Comparison of ENCODE assay signal across 21 cellular contexts in genomic region chr4:38115601-38116000, GRCh38.
"Had no signal": no experiment of that assay in that cellular context is flagged by ENCODE, and none has a peak within 500 bp of the region (broad histone marks: within the 10 kb centered on the region; RNA-seq: fewer than 3 reads in every experiment).

No MANE protein-coding gene starts in this region.

- ATAC-seq: HepG2 had no signal

- H3K36me3 ChIP-seq: MG63 had no signal

- DNase-seq: IMR-90, Karpas-422, KG1, MG63, NCI-H1092, NCI-H1105 treated with DMSO at 0.1 percent for 48 hours, NCI-H1417 treated with DMSO at 0.1 percent for 48 hours, NCI-H146, NCI-H1694 treated with DMSO at 0.1 percent for 48 hours, NCI-H1930, NCI-H2081, NCI-H2107, NCI-H2227 treated with DMSO at 0.1 percent for 48 hours, NCI-H510A, NCI-H524 treated with DMSO at 0.1 percent for 48 hours, NCI-H69, NCI-H774, RPMI8226, SHP77, SK-N-SH had no signal

- H3K27me3 ChIP-seq: MG63 had no signal

- H3K9me3 ChIP-seq: MG63, SK-N-SH had no signal

- H3K4me3 ChIP-seq: MG63 had no signal
